ENCODE assay signal across 8 cellular contexts in genomic region chr1:93613895-93614294, GRCh38.
DNase-seq lines count a peak whose midpoint lies in the region; ATAC-seq and TF ChIP-seq lines count a peak whose summit lies in the region.

No MANE protein-coding gene starts in this region.

- peaks cover 0 to 2% (median under 1%) of the 10 kb centered on the region in 3 donors for H3K27me3 Mint-ChIP-seq in immature natural killer cell (ENCODE audit: low read depth in 3 of 3)
- H3K27me3 Mint-ChIP-seq in activated T-helper 17 cell treated with anti-CD3 and anti-CD28 coated beads, Interleukin-2, amount 50 U/mL, for 72 hours: no peaks in the 10 kb centered on the region

- H3K9ac ChIP-seq in colonic mucosa (ENCODE audit: low read depth in 2 of 2, low read length in 2 of 2) (peak overlapping the region; percentile 27 to 30), stomach smooth muscle (ENCODE audit: low read length in 2 of 2) (peak overlapping the region; percentile 31 to 60)

- H3K9me3 Mint-ChIP-seq in immature natural killer cell: no peaks in the 10 kb centered on the region
- no peaks in the 10 kb centered on the region for H3K9me3 Mint-ChIP-seq in activated T-helper 17 cell treated with anti-CD3 and anti-CD28 coated beads, Interleukin-2, amount 50 U/mL, for 72 hours

- intact Hi-C loops in colonic mucosa (cut with DNase I): no loop called here
- intact Hi-C loops in right lobe of liver (cut with DNase I): loop anchor here in 1 of 2 donors (10.0 kb wide), 1 partner anchor 179 kb away; no protein-coding TSS in a partner anchor

- peak; percentile 84 for TF ChIP-seq POLR2A in right lobe of liver (IDR thresholded peaks at IDR 0.05)

- TF ChIP-seq CTCF in colonic mucosa (IDR thresholded peaks at IDR 0.05): no peak
- TF ChIP-seq CTCF in right lobe of liver (IDR thresholded peaks at IDR 0.05): no peak

- H3K4me1 Mint-ChIP-seq in immature natural killer cell: peaks cover 22 to 27% of the 10 kb centered on the region in 2 donors
- peaks cover 28% of the 10 kb centered on the region for H3K4me1 Mint-ChIP-seq in activated T-helper 17 cell treated with anti-CD3 and anti-CD28 coated beads, Interleukin-2, amount 50 U/mL, for 72 hours

- DNase-seq in NCI-H2029 (lab: John Stamatoyannopoulos, UW) (peak; percentile 27), colonic mucosa (peak; percentile 37), right lobe of liver (peak; percentile 56 to 75 (median 67)), immature natural killer cell (no peak)

- H3K27me3 ChIP-seq in colonic mucosa (no peaks in the 10 kb centered on the region), right lobe of liver (no peaks in the 10 kb centered on the region), stomach smooth muscle (ENCODE audit: control insufficient read depth in 1 of 2, insufficient read depth in 2 of 2, low read length in 2 of 2) (no peaks in the 10 kb centered on the region)

- H3K36me3 Mint-ChIP-seq in immature natural killer cell: no peaks in the 10 kb centered on the region
- H3K36me3 Mint-ChIP-seq in activated T-helper 17 cell treated with anti-CD3 and anti-CD28 coated beads, Interleukin-2, amount 50 U/mL, for 72 hours (ENCODE audit: low read depth): no peaks in the 10 kb centered on the region

- 33% methylated on average over 5 of the region's 11 CpGs for WGBS in right lobe of liver (ENCODE audit: insufficient coverage, low coverage, low lambda C conversion rate, missing lambda C conversion rate)

- no peak overlapping the region for H3K4me3 Mint-ChIP-seq in immature natural killer cell
- no peak overlapping the region for H3K4me3 Mint-ChIP-seq in activated T-helper 17 cell treated with anti-CD3 and anti-CD28 coated beads, Interleukin-2, amount 50 U/mL, for 72 hours

- peak overlapping the region in 1 of 6 donors; percentile 4 for H3K27ac Mint-ChIP-seq in immature natural killer cell
- H3K27ac Mint-ChIP-seq in activated T-helper 17 cell treated with anti-CD3 and anti-CD28 coated beads, Interleukin-2, amount 50 U/mL, for 72 hours: no peak overlapping the region

- H3K27ac ChIP-seq in colonic mucosa (peak overlapping the region; percentile 42), right lobe of liver (peak overlapping the region; percentile 45 to 95 (median 61)), stomach smooth muscle (ENCODE audit: low read length) (no peak overlapping the region)

- peak; percentile 40 to 60 (median 56) for ATAC-seq in right lobe of liver
- ATAC-seq in HG03457 (IDR thresholded peaks at IDR 0.05; ENCODE audit: unreplicated experiment): no peak
- ATAC-seq in activated T-helper 17 cell treated with anti-CD3 and anti-CD28 coated beads, Interleukin-2, amount 50 U/mL, for 72 hours (replicated peaks): no peak
- ATAC-seq in GM21360 (IDR thresholded peaks at IDR 0.05; ENCODE audit: unreplicated experiment): no peak

- H3K9me3 ChIP-seq in colonic mucosa (no peaks in the 10 kb centered on the region), right lobe of liver (no peaks in the 10 kb centered on the region), stomach smooth muscle (ENCODE audit: control insufficient read depth in 2 of 2, low read length in 2 of 2) (no peaks in the 10 kb centered on the region)

- H3K4me1 ChIP-seq in colonic mucosa (peaks cover 13% of the 10 kb centered on the region), right lobe of liver (peaks cover 0 to 67% (median 25%) of the 10 kb centered on the region in 4 donors), stomach smooth muscle (ENCODE audit: control insufficient read depth, insufficient read depth, low read length) (peaks cover 29% of the 10 kb centered on the region)

- H3K4me3 ChIP-seq in colonic mucosa (no peak overlapping the region), right lobe of liver (peak overlapping the region; percentile 50 to 64 (median 61)), stomach smooth muscle (ENCODE audit: low read length in 2 of 2) (peak overlapping the region; percentile 57 to 76)

- H3K36me3 ChIP-seq in colonic mucosa (no peaks in the 10 kb centered on the region), right lobe of liver (no peaks in the 10 kb centered on the region), stomach smooth muscle (ENCODE audit: control insufficient read depth in 2 of 2, insufficient read depth in 2 of 2, low read length in 2 of 2) (no peaks in the 10 kb centered on the region)

Comparison
In these comparisons a context has a peak if more than half of its experiments do, and no peak if none do; other contexts are left out.
1. DNase-seq: peak in NCI-H2029 (single experiment), colonic mucosa (single experiment) and right lobe of liver (3 of 3); none in immature natural killer cell (0 of 3).
2. ATAC-seq: peak in right lobe of liver (4 of 4); none in HG03457 (single experiment), activated T-helper 17 cell treated with anti-CD3 and anti-CD28 coated beads, Interleukin-2, amount 50 U/mL, for 72 hours (single experiment) and GM21360 (single experiment).